Comparison of ENCODE assay signal across 8 cellular contexts in the genomic region with DNA sequence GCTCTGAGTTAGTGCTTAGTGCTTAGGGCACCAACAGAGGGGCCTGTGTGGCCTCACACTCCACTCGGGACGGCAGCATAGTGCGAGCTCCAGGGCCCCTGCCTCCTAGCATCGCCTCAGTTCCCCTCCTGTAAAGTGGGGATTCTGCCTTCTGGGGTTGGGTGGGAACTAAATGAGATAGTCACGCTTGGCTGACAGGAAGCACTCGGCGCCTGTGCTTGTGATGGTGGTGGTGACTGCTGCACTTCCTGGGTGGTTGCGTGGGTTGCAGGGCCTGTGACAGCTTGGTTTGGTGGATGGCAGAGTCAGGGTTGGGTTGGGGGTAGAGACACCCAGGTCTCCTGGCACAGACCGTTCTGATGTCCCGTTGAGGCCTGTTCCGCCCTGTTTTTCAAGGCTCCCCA. TPM values are rescaled to one million over a fixed set of nuclear protein-coding genes. Genes with fewer than 3 reads are reported as not detected.
A peak's percentile ranks its signal among the peaks of the same experiment; 100 is the strongest.
DNase-seq lines count a peak whose midpoint lies in the region; ATAC-seq and TF ChIP-seq lines count a peak whose summit lies in the region.

No MANE protein-coding gene starts in this region.

- TF ChIP-seq CTCF in suprapubic skin (IDR thresholded peaks at IDR 0.05) = no peak

- peak overlapping the region; percentile 86 for H3K4me2 ChIP-seq in BLaER1

- H3K9ac ChIP-seq in BLaER1 = 0 out of 2 replicates have a peak overlapping the region, but pooled peaks have one; percentile 4
- H3K9ac ChIP-seq in mucosa of rectum (ENCODE audit: low read depth in 1 of 2, low read length in 2 of 2) = no peak overlapping the region

- TF ChIP-seq EP300 in suprapubic skin (IDR thresholded peaks at IDR 0.05) = no peak

- peak overlapping the region; percentile 54 for H3K27ac ChIP-seq in BLaER1
- peak overlapping the region; percentile 18 to 28 for H3K27ac ChIP-seq in mucosa of rectum (ENCODE audit: low read depth in 2 of 2, low read length in 2 of 2)
- H3K27ac ChIP-seq in suprapubic skin = peak overlapping the region; percentile 3

- H3K4me1 ChIP-seq in BLaER1 = peaks cover 76% of the 10 kb centered on the region
- H3K4me1 ChIP-seq in mucosa of rectum (ENCODE audit: control insufficient read depth in 2 of 2, insufficient read depth in 2 of 2, low read length in 2 of 2) = peaks cover 0 to 2% of the 10 kb centered on the region in 2 donors
- peaks cover 74% of the 10 kb centered on the region for H3K4me1 ChIP-seq in suprapubic skin

- no peak for TF ChIP-seq POLR2A in suprapubic skin (IDR thresholded peaks at IDR 0.05)

- ATAC-seq in HG02610 (IDR thresholded peaks at IDR 0.05; ENCODE audit: unreplicated experiment) = peak; percentile 34

- H3K27me3 ChIP-seq in BLaER1 (no peaks in the 10 kb centered on the region), mucosa of rectum (ENCODE audit: control insufficient read depth in 2 of 2, insufficient read depth in 2 of 2, low read length in 2 of 2) (no peaks in the 10 kb centered on the region), suprapubic skin (no peaks in the 10 kb centered on the region)

- WGBS in suprapubic skin = 81% methylated on average over 7 of the region's 11 CpGs

- H3K9me3 ChIP-seq in BLaER1 = no peaks in the 10 kb centered on the region
- H3K9me3 ChIP-seq in mucosa of rectum (ENCODE audit: control insufficient read depth in 2 of 2, low read length in 2 of 2) = no peaks in the 10 kb centered on the region
- no peaks in the 10 kb centered on the region for H3K9me3 ChIP-seq in suprapubic skin

- peaks cover 22% of the 10 kb centered on the region for H3K36me3 ChIP-seq in BLaER1
- peaks cover 3 to 10% of the 10 kb centered on the region in 2 donors for H3K36me3 ChIP-seq in mucosa of rectum (ENCODE audit: control insufficient read depth in 2 of 2, insufficient read depth in 2 of 2, low read length in 2 of 2)
- H3K36me3 ChIP-seq in suprapubic skin = peaks cover 24% of the 10 kb centered on the region

- H3K4me3 ChIP-seq in BLaER1 (no peak overlapping the region), mucosa of rectum (ENCODE audit: low read length in 2 of 2) (no peak overlapping the region), suprapubic skin (no peak overlapping the region)

- peaks cover 25% of the 10 kb centered on the region for H4K20me1 ChIP-seq in BLaER1

- peak; percentile 90 for DNase-seq in activated CD8-positive, alpha-beta memory T cell treated with anti-CD3 and anti-CD28 coated beads for 24 hours
- DNase-seq in suprapubic skin (ENCODE audit: low spot score in 2 of 2) = no peak
- no peak for DNase-seq in SHP77 (lab: John Stamatoyannopoulos, UW)
- no peak for DNase-seq in mucosa of gallbladder (ENCODE audit: low spot score)
- no peak for DNase-seq in dedifferentiated amniotic fluid mesenchymal stem cell (ENCODE audit: extremely low spot score)

RNA-seq across cellular contexts. Expression of a gene that starts 7.7 kb away (rescaled TPM):
- total RNA-seq in suprapubic skin = 10 to 100 TPM in 2 of 4 donors, 1 to 10 TPM in 2; 4.5 to 18.8 (median 9.7) TPM
- total RNA-seq in mucosa of gallbladder = 15.7 TPM

RNA-seq across cellular contexts. Expression of a gene that starts 42.1 kb away (rescaled TPM):
- total RNA-seq in suprapubic skin (10 to 100 TPM; 19.6 to 35.8 (median 27.3) TPM), mucosa of gallbladder (22.8 TPM)

Comparison
In these comparisons a context has a peak if more than half of its experiments do, and no peak if none do; other contexts are left out.
1. H3K27ac ChIP-seq: peak in every context shown above with its lines; median percentile 54 in BLaER1; 23 in mucosa of rectum; 3 in suprapubic skin.